In genomic region chr15:85658816-85659215, GRCh38 we compare ENCODE assay signal across 19 cellular contexts.
"Had no signal": no experiment of that assay in that cellular context is flagged by ENCODE, and none has a peak within 500 bp of the region (broad histone marks: within the 10 kb centered on the region; RNA-seq: fewer than 3 reads in every experiment).

No MANE protein-coding gene starts in this region.

- H3K27me3 Mint-ChIP-seq: IgD-negative memory B cell had no signal

- H3K4me1 ChIP-seq: SJSA1 had no signal

- H3K4me3 Mint-ChIP-seq: IgD-negative memory B cell had no signal

- ATAC-seq: K562 had no signal

- H3K4me1 Mint-ChIP-seq: IgD-negative memory B cell had no signal

- H3K27ac ChIP-seq: HL-60, KMS-11, SJSA1, SK-N-MC had no signal

- H3K27me3 ChIP-seq: SJSA1 had no signal

- H3K9ac ChIP-seq: KMS-11 had no signal

- DNase-seq: Kasumi-1, MM.1S, NCI-H1092 treated with DMSO at 0.1 percent for 48 hours, NCI-H1436, NCI-H187, NCI-H2029, NCI-H2081 treated with DMSO at 0.1 percent for 48 hours, NCI-H2227 treated with DMSO at 0.1 percent for 48 hours, NCI-H69, NCI-H774, Right ventricle myocardium superior, RPMI8226, SIG-M5 had no signal

- H3K9me3 ChIP-seq: SJSA1 had no signal

- H3K4me3 ChIP-seq: K562, SJSA1, SK-N-MC had no signal

- H3K27ac Mint-ChIP-seq: IgD-negative memory B cell had no signal
